ENCODE assay signal across 1 cellular context in genomic region chr2:181751266-181752030, GRCh38.
TF ChIP-seq lines count a peak whose summit lies in the region.

No MANE protein-coding gene starts in this region.

TF ChIP-seq in GM23338, 12 proteins besides CTCF, POLR2A, EP300 and RAD21 (continued from another document):
- TF ChIP-seq ZNF462 (CRISPR knock-in tag; IDR thresholded peaks at IDR 0.05) (no peak), EZH2 (IDR thresholded peaks at IDR 0.05; ENCODE audit: low read depth, unreplicated experiment) (no peak), POLR2AphosphoS5 (IDR thresholded peaks at IDR 0.05; ENCODE audit: low read depth) (no peak), NANOG (IDR thresholded peaks at IDR 0.05; ENCODE audit: borderline replicate concordance) (no peak), ZNF331 (CRISPR knock-in tag; IDR thresholded peaks at IDR 0.05; ENCODE audit: low read depth) (no peak), ETS1 (IDR thresholded peaks at IDR 0.05) (no peak), ZNF114 (CRISPR knock-in tag; IDR thresholded peaks at IDR 0.05) (no peak), JUNB (IDR thresholded peaks at IDR 0.05; ENCODE audit: unreplicated experiment) (no peak), REST (IDR thresholded peaks at IDR 0.05; ENCODE audit: unreplicated experiment) (no peak), CREB1 (CRISPR knock-in tag; IDR thresholded peaks at IDR 0.05; ENCODE audit: low read depth) (no peak)
TF ChIP-seq in GM23338: peak in this region for 0.
